In the genomic region with DNA sequence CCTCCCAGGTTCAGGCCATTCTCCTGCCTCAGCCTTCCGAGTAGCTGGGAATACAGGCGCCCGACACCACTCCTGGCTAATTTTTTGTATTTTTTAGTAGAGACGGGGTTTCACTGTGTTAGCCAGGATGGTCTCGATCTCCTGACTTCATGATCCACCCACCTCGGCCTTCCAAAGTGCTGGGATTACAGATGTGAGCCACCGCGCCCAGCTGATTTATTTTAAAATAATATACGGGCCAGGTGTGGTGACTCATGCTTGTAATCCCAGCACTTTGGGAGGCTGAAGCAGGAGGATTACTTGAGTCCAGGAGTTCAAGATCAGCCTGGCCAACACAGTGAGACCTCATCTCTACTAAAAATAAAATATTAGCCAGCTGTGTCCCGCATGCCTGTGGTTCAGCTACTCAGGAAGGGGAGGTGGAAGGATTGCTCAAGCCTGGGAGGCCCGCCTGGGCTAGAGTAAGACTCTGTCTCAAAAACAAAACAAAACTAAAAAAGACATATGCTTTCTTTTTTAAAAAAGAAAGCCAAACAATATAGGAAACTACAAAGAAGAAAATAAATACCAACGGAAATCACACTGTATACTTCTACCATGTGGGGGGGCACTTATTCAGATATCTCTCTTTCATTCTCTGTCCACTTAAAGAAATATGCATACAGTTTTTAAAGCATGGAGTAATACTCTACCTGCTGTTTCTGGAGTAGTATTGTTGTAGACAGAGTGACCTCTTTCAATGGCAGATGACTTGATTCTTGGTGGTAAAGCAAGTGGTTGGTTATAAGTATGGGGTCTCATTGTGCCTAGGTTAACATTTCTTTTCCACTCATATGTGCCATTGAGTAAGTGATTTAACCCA, we compare ENCODE assay signal across 9 cellular contexts. TPM values are rescaled to one million over a fixed set of nuclear protein-coding genes. Genes with fewer than 3 reads are reported as not detected.
DNase-seq lines count a peak whose midpoint lies in the region; ATAC-seq and TF ChIP-seq lines count a peak whose summit lies in the region.
"Had no signal": no experiment of that assay in that cellular context is flagged by ENCODE, and none has a peak within 500 bp of the region (broad histone marks: within the 10 kb centered on the region; RNA-seq: fewer than 3 reads in every experiment).

No MANE protein-coding gene starts in this region.

- H3K36me3 ChIP-seq in BJ (ENCODE audit: control insufficient read depth, insufficient read depth, low read length): no peaks in the 10 kb centered on the region
- H3K36me3 ChIP-seq: heart left ventricle had no signal

- CTCF ChIA-PET in BJ (lab: Yijun Ruan, JAX): interaction anchor here (0.7 to 2.5 kb wide), 4 partner anchors 14 to 194 kb away, joined by 3 to 8 read pairs (median 4); no protein-coding TSS in a partner anchor

- H3K4me1 Mint-ChIP-seq in HFFc6 (ENCODE audit: low read depth): peaks cover 21% of the 10 kb centered on the region

- ATAC-seq in GM19324 (IDR thresholded peaks at IDR 0.05; ENCODE audit: low FRiP score, unreplicated experiment): no peak

- peak overlapping the region; percentile 67 for H3K4me3 Mint-ChIP-seq in HFFc6

- H3K27me3 ChIP-seq in BJ (ENCODE audit: control insufficient read depth, insufficient read depth, low read length): no peaks in the 10 kb centered on the region
- H3K27me3 ChIP-seq: heart left ventricle had no signal

- no peaks in the 10 kb centered on the region for H3K36me3 Mint-ChIP-seq in HFFc6 (ENCODE audit: low read depth)

- DNase-seq in BJ (ENCODE audit: low read depth): peak; percentile 35
- DNase-seq in HFFc6: peak; percentile 47
- DNase-seq in UCSD-AML1 (lab: John Stamatoyannopoulos, UW; ENCODE audit: unreplicated experiment): peak; percentile 20
- peak; percentile 77 for DNase-seq in kidney tubule cell (ENCODE audit: low spot score)
- DNase-seq in DMS53 treated with DMSO at 0.1 percent for 48 hours (lab: John Stamatoyannopoulos, UW; ENCODE audit: unreplicated experiment): no peak
- DNase-seq in NCI-H345 (lab: John Stamatoyannopoulos, UW): no peak
- DNase-seq in NAMALWA (ENCODE audit: low spot score): no peak
- DNase-seq: heart left ventricle had no signal

- POLR2A ChIA-PET in BJ (lab: Charles Lee): no interaction called here

- no peaks in the 10 kb centered on the region; the same call in 1 of the 2 replicates for H3K27me3 Mint-ChIP-seq in HFFc6 (ENCODE audit: insufficient read depth)

- no peak for TF ChIP-seq CTCF in BJ (IDR thresholded peaks at IDR 0.05; ENCODE audit: insufficient read depth, low read depth, low read length)
- peak; percentile 32 for TF ChIP-seq CTCF in HFFc6 (IDR thresholded peaks at IDR 0.05)

- H3K9me3 Mint-ChIP-seq in HFFc6: no peaks in the 10 kb centered on the region

- peak overlapping the region; percentile 84 for H3K27ac Mint-ChIP-seq in HFFc6

- no peak overlapping the region for H3K4me3 ChIP-seq in BJ (ENCODE audit: low read depth, low read length)
- H3K4me3 ChIP-seq: heart left ventricle had no signal

RNA-seq across cellular contexts. Expression of gene MIA2, which starts 0.9 kb away (rescaled TPM):
- 11.4 and 15.8 TPM in 2 replicates for polyA plus RNA-seq in BJ (2011; rRNA removed)
- polyA minus RNA-seq in BJ (2011; rRNA and poly(A)+ RNA removed): 6.3 and 7.7 TPM in 2 replicates
- 10 to 100 TPM; 11.5 to 16.3 (median 13.0) TPM for total RNA-seq in HFFc6 (2021; fragmentation: NEBNext Ultra II Directional; extraction: Animal tissue kit (Norgen Biotek cat#: 25700))

RNA-seq across cellular contexts. Expression of gene PNN, which starts 57.7 kb away (rescaled TPM):
- 5.8 and 11.8 TPM in 2 replicates for polyA plus RNA-seq in BJ (2011; rRNA removed)
- polyA minus RNA-seq in BJ (2011; rRNA and poly(A)+ RNA removed): 6.1 and 10.9 TPM in 2 replicates
- total RNA-seq in HFFc6 (2021; fragmentation: NEBNext Ultra II Directional; extraction: Animal tissue kit (Norgen Biotek cat#: 25700)): 10 to 100 TPM; 30.1 to 44.5 (median 40.5) TPM

Comparison
In these comparisons a context has a peak if more than half of its experiments do, and no peak if none do; other contexts are left out.
1. DNase-seq: peak in BJ (single experiment), HFFc6 (single experiment), UCSD-AML1 (single experiment) and kidney tubule cell (single experiment); none in DMS53 treated with DMSO at 0.1 percent for 48 hours (single experiment), NCI-H345 (single experiment) and NAMALWA (single experiment).